ENCODE assay signal across 21 cellular contexts in the genomic region with DNA sequence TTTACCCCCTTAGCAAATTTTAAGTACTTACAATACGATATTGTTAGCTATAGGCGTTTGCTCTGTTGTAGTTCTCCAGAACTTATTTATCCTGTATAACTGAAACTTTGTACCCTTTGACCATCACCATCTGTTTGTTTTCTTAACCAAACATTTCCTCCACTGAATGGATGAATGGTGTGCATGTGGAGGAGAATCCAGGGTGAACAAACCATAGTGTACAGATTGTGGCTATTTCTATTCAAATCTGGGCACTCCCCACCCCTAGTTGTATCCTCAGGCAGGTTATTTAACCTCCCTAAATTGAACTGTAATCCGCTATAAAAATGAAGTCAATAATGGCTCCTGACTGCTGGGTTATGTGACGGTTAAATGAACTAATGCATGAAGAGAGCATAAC. TPM values are rescaled to one million over a fixed set of nuclear protein-coding genes. Genes with fewer than 3 reads are reported as not detected.
DNase-seq lines count a peak whose midpoint lies in the region; ATAC-seq and TF ChIP-seq lines count a peak whose summit lies in the region.
"Had no signal": no experiment of that assay in that cellular context is flagged by ENCODE, and none has a peak within 500 bp of the region (broad histone marks: within the 10 kb centered on the region; RNA-seq: fewer than 3 reads in every experiment).

No MANE protein-coding gene starts in this region.

- no peak overlapping the region for H3K27ac ChIP-seq in liver (ENCODE audit: low read depth in 1 of 2, low read length in 2 of 2)
- H3K27ac ChIP-seq: BLaER1 treated with 17β-estradiol and CSF1 and Interleukin-3, amounts not matched to agents 10 nM and 100 nM; GM23248 had no signal

- H3K27me3 ChIP-seq in liver (ENCODE audit: control insufficient read depth in 4 of 4, insufficient read depth in 4 of 4, low read length in 3 of 4) (peaks cover 0 to 2% (median 0%) of the 10 kb centered on the region in 4 donors), neuron (ENCODE audit: insufficient read depth, low read length) (no peaks in the 10 kb centered on the region)
- H3K27me3 ChIP-seq: BE2C; BLaER1 treated with 17β-estradiol and CSF1 and Interleukin-3, amounts not matched to agents 10 nM and 100 nM had no signal

- no peak overlapping the region for H3K9ac ChIP-seq in liver (ENCODE audit: low read depth in 1 of 2, low read length in 2 of 2)
- H3K9ac ChIP-seq: BLaER1 treated with 17β-estradiol and CSF1 and Interleukin-3, amounts not matched to agents 10 nM and 100 nM; GM23248 had no signal

- TF ChIP-seq CTCF in liver (IDR thresholded peaks at IDR 0.05; ENCODE audit: low read depth, low read length, missing input control) = no peak

- peak overlapping the region; percentile 54 for H2AFZ ChIP-seq in neuron (ENCODE audit: low read depth, low read length)
- H2AFZ ChIP-seq: GM23248 had no signal

- H3K4me3 ChIP-seq in liver (ENCODE audit: low read depth in 1 of 3, low read length in 3 of 3) (no peak overlapping the region), neuron (ENCODE audit: low read length) (no peak overlapping the region)
- H3K4me3 ChIP-seq: BLaER1 treated with 17β-estradiol and CSF1 and Interleukin-3, amounts not matched to agents 10 nM and 100 nM; GM12878; GM23248 had no signal

- no peaks in the 10 kb centered on the region for H3K9me3 ChIP-seq in liver (ENCODE audit: control insufficient read depth in 4 of 4, low read length in 3 of 4)
- no peaks in the 10 kb centered on the region for H3K9me3 ChIP-seq in neuron (ENCODE audit: low read length)
- H3K9me3 ChIP-seq: BE2C had no signal

- TF ChIP-seq RAD21 in liver (IDR thresholded peaks at IDR 0.05) = no peak

- intact Hi-C loops in left colon (cut with DNase I, micrococcal nuclease) (no loop called here), head of caudate nucleus (cut with DNase I) (no loop called here)

- peak; percentile 87 for ATAC-seq in left colon
- ATAC-seq: GM12878 had no signal

- peak; percentile 96 for DNase-seq in NCI-H69 (lab: John Stamatoyannopoulos, UW)
- DNase-seq in left colon = no peak
- DNase-seq in SHP77 (lab: John Stamatoyannopoulos, UW) = no peak
- DNase-seq in AML-193 (lab: John Stamatoyannopoulos, UW) = no peak
- no peak for DNase-seq in head of caudate nucleus
- DNase-seq: BE2C; CD4-positive, alpha-beta T cell; CD8-positive, alpha-beta memory T cell; DMS 273 treated with DMSO at 0.1 percent for 48 hours; DMS79; EL; GDM1; GM23248; H7; HCEC 1CT had no signal

- 59% methylated on average over 4 of the region's 4 CpGs for WGBS in liver

- H3K36me3 ChIP-seq in liver (ENCODE audit: control insufficient read depth in 4 of 4, insufficient read depth in 3 of 4, low read depth in 1 of 4, low read length in 3 of 4) (no peaks in the 10 kb centered on the region), neuron (ENCODE audit: insufficient read depth, low read length) (no peaks in the 10 kb centered on the region)
- H3K36me3 ChIP-seq: BE2C; BLaER1 treated with 17β-estradiol and CSF1 and Interleukin-3, amounts not matched to agents 10 nM and 100 nM had no signal

- peaks cover 0 to 7% (median 0%) of the 10 kb centered on the region in 4 donors for H3K4me1 ChIP-seq in liver (ENCODE audit: control insufficient read depth in 4 of 4, insufficient read depth in 4 of 4, low read length in 3 of 4)
- H3K4me1 ChIP-seq in neuron (ENCODE audit: insufficient read depth, low read length) = peaks cover 7% of the 10 kb centered on the region
- H3K4me1 ChIP-seq: BE2C had no signal

TF ChIP-seq in liver, 16 proteins besides CTCF, POLR2A, EP300 and RAD21:
- no peak for TF ChIP-seq NR2F2 (IDR thresholded peaks at IDR 0.05)
- TF ChIP-seq FOXA2 (IDR thresholded peaks at IDR 0.05) = no peak
- no peak for TF ChIP-seq FOXA1 (IDR thresholded peaks at IDR 0.05)
- TF ChIP-seq, protein P1, sequence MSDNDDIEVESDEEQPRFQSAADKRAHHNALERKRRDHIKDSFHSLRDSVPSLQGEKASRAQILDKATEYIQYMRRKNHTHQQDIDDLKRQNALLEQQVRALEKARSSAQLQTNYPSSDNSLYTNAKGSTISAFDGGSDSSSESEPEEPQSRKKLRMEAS (IDR thresholded peaks at IDR 0.05) = no peak
- TF ChIP-seq EGR1 (IDR thresholded peaks at IDR 0.05; ENCODE audit: low read depth in 2 of 2) = no peak
- no peak for TF ChIP-seq HNF4G (IDR thresholded peaks at IDR 0.05)
- TF ChIP-seq, protein P2, sequence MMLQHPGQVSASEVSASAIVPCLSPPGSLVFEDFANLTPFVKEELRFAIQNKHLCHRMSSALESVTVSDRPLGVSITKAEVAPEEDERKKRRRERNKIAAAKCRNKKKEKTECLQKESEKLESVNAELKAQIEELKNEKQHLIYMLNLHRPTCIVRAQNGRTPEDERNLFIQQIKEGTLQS (IDR thresholded peaks at IDR 0.05) = no peak
- no peak for TF ChIP-seq YY1 (IDR thresholded peaks at IDR 0.05)
- TF ChIP-seq, protein P3, sequence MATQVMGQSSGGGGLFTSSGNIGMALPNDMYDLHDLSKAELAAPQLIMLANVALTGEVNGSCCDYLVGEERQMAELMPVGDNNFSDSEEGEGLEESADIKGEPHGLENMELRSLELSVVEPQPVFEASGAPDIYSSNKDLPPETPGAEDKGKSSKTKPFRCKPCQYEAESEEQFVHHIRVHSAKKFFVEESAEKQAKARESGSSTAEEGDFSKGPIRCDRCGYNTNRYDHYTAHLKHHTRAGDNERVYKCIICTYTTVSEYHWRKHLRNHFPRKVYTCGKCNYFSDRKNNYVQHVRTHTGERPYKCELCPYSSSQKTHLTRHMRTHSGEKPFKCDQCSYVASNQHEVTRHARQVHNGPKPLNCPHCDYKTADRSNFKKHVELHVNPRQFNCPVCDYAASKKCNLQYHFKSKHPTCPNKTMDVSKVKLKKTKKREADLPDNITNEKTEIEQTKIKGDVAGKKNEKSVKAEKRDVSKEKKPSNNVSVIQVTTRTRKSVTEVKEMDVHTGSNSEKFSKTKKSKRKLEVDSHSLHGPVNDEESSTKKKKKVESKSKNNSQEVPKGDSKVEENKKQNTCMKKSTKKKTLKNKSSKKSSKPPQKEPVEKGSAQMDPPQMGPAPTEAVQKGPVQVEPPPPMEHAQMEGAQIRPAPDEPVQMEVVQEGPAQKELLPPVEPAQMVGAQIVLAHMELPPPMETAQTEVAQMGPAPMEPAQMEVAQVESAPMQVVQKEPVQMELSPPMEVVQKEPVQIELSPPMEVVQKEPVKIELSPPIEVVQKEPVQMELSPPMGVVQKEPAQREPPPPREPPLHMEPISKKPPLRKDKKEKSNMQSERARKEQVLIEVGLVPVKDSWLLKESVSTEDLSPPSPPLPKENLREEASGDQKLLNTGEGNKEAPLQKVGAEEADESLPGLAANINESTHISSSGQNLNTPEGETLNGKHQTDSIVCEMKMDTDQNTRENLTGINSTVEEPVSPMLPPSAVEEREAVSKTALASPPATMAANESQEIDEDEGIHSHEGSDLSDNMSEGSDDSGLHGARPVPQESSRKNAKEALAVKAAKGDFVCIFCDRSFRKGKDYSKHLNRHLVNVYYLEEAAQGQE (IDR thresholded peaks at IDR 0.05) = no peak
- peak; percentile 19 for TF ChIP-seq SP1 (IDR thresholded peaks at IDR 0.05)
- TF ChIP-seq GABPA (IDR thresholded peaks at IDR 0.05 in 1 of 2, conservative IDR thresholded peaks at IDR 0.05 in 1 of 2) = no peak
- TF ChIP-seq HNF4A (conservative IDR thresholded peaks at IDR 0.05) = peak in 1 of 2 donors; percentile 30
- TF ChIP-seq RXRA (IDR thresholded peaks at IDR 0.05) = no peak
- no peak for TF ChIP-seq TAF1 (conservative IDR thresholded peaks at IDR 0.05)
- TF ChIP-seq, protein P4, sequence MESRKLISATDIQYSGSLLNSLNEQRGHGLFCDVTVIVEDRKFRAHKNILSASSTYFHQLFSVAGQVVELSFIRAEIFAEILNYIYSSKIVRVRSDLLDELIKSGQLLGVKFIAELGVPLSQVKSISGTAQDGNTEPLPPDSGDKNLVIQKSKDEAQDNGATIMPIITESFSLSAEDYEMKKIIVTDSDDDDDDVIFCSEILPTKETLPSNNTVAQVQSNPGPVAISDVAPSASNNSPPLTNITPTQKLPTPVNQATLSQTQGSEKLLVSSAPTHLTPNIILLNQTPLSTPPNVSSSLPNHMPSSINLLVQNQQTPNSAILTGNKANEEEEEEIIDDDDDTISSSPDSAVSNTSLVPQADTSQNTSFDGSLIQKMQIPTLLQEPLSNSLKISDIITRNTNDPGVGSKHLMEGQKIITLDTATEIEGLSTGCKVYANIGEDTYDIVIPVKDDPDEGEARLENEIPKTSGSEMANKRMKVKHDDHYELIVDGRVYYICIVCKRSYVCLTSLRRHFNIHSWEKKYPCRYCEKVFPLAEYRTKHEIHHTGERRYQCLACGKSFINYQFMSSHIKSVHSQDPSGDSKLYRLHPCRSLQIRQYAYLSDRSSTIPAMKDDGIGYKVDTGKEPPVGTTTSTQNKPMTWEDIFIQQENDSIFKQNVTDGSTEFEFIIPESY (IDR thresholded peaks at IDR 0.05) = no peak

RNA-seq across cellular contexts. Expression of a gene that starts 21.4 kb away (rescaled TPM):
- 1 to 10 TPM; 6.7 to 9.1 TPM for total RNA-seq in left colon
- 1 to 10 TPM in 1 of 2 donors, not detected in 1; 1.3 TPM for total RNA-seq in liver
- polyA plus RNA-seq in liver = under 1 TPM in 1 of 2 donors, not detected in 1; 0.07 TPM
- total RNA-seq: CD4-positive, alpha-beta T cell; CD8-positive, alpha-beta memory T cell had no signal
- polyA plus RNA-seq: AG04450; CD14-positive monocyte; CD8-positive, alpha-beta memory T cell had no signal
